ENCODE assay signal across 24 cellular contexts in genomic region chr9:117636681-117637080, GRCh38.
"Had no signal": no experiment of that assay in that cellular context is flagged by ENCODE, and none has a peak within 500 bp of the region (broad histone marks: within the 10 kb centered on the region; RNA-seq: fewer than 3 reads in every experiment).

No MANE protein-coding gene starts in this region.

- H3K4me3 ChIP-seq: colonic mucosa, coronary artery, dorsolateral prefrontal cortex, esophagus muscularis mucosa, esophagus squamous epithelium, gastrocnemius medialis, gastroesophageal sphincter, heart left ventricle, heart right ventricle had no signal

- ATAC-seq: effector memory CD8-positive, alpha-beta T cell; esophagus mucosa; foreskin keratinocyte; gastrocnemius medialis; gastroesophageal sphincter; heart left ventricle; heart right ventricle had no signal

- H3K9me3 Mint-ChIP-seq: dendritic cell treated with granulocyte-macrophage colony-stimulating factor and Interleukin-4, amounts not matched to agents 40 ng/mL and 50 ng/mL, for 4 days had no signal

- H3K36me3 ChIP-seq: colonic mucosa, esophagus muscularis mucosa, esophagus squamous epithelium, gastrocnemius medialis, gastroesophageal sphincter, heart left ventricle, heart right ventricle had no signal

- H3K27ac Mint-ChIP-seq: dendritic cell treated with granulocyte-macrophage colony-stimulating factor and Interleukin-4, amounts not matched to agents 40 ng/mL and 50 ng/mL, for 4 days; effector memory CD8-positive, alpha-beta T cell had no signal

- H3K4me3 Mint-ChIP-seq: dendritic cell treated with granulocyte-macrophage colony-stimulating factor and Interleukin-4, amounts not matched to agents 40 ng/mL and 50 ng/mL, for 4 days; effector memory CD8-positive, alpha-beta T cell had no signal

- H3K9me3 ChIP-seq: colonic mucosa, esophagus muscularis mucosa, esophagus squamous epithelium, gastrocnemius medialis, gastroesophageal sphincter, heart left ventricle, heart right ventricle had no signal

- H3K27ac ChIP-seq: colonic mucosa, coronary artery, dorsolateral prefrontal cortex, epithelial cell of prostate, esophagus muscularis mucosa, esophagus squamous epithelium, foreskin keratinocyte, gastrocnemius medialis, gastroesophageal sphincter, heart left ventricle, heart right ventricle had no signal

- H3K27me3 ChIP-seq: colonic mucosa, dorsolateral prefrontal cortex, foreskin keratinocyte had no signal

- DNase-seq: colonic mucosa; cortex of kidney; dermis blood vessel endothelial cell; dorsolateral prefrontal cortex; effector CD4-positive, alpha-beta T cell; effector CD8-positive, alpha-beta T cell; effector memory CD4-positive, alpha-beta T cell; effector memory CD8-positive, alpha-beta T cell; erythroblast; esophagus squamous epithelium; foreskin fibroblast; foreskin keratinocyte; foreskin melanocyte; gastrocnemius medialis; glutamatergic neuron; head of caudate nucleus; heart left ventricle; heart right ventricle had no signal

- H3K4me1 ChIP-seq: colonic mucosa, esophagus muscularis mucosa, esophagus squamous epithelium, foreskin keratinocyte, gastrocnemius medialis, gastroesophageal sphincter, heart left ventricle, heart right ventricle had no signal
